Comparison of ENCODE assay signal across 28 cellular contexts in genomic region chr15:64513823-64514222, GRCh38. TPM values are rescaled to one million over a fixed set of nuclear protein-coding genes. Genes with fewer than 3 reads are reported as not detected.
DNase-seq lines count a peak whose midpoint lies in the region; ATAC-seq and TF ChIP-seq lines count a peak whose summit lies in the region.
"Had no signal": no experiment of that assay in that cellular context is flagged by ENCODE, and none has a peak within 500 bp of the region (broad histone marks: within the 10 kb centered on the region; RNA-seq: fewer than 3 reads in every experiment).

No MANE protein-coding gene starts in this region.

- POLR2A ChIA-PET in MCF 10A (lab: Yijun Ruan, JAX), result no interaction called here
- POLR2A ChIA-PET in activated CD4-positive, alpha-beta memory T cell treated with anti-CD3 and anti-CD28 coated beads, Interleukin-2, amount 10 ng/mL, durations not matched to agents 7 days and 5 days (lab: Charles Lee), result interaction anchor here (0.7 to 1.1 kb wide), 2 partner anchors 18 to 122 kb away, joined by 3 read pairs; no protein-coding TSS in a partner anchor

- H3K36me3 ChIP-seq in mammary epithelial cell (ENCODE audit: insufficient read depth, low read length), result peaks cover 1% of the 10 kb centered on the region
- peaks cover 0 to 81% of the 10 kb centered on the region in 2 donors for H3K36me3 ChIP-seq in neuronal stem cell (replicated peaks in 1 of 2; ENCODE audit: control insufficient read depth in 2 of 2, insufficient read depth in 2 of 2, low read length in 2 of 2)
- H3K36me3 ChIP-seq: cardiac muscle cell, tibial artery had no signal

- no peaks in the 10 kb centered on the region for H3K79me1 ChIP-seq in neuronal stem cell (ENCODE audit: low read depth, low read length)

- H3K9me3 Mint-ChIP-seq in MCF 10A (ENCODE audit: unreplicated experiment), result no peaks in the 10 kb centered on the region
- no peaks in the 10 kb centered on the region for H3K9me3 Mint-ChIP-seq in central memory CD8-positive, alpha-beta T cell
- no peaks in the 10 kb centered on the region for H3K9me3 Mint-ChIP-seq in stimulated activated memory B cell treated with anti-CD40 and anti-IgM and Interleukin-4, amounts not matched to agents 10 μg/mL and 1 μg/mL and 100 μg/mL, for 72 hours
- H3K9me3 Mint-ChIP-seq in activated CD4-positive, alpha-beta memory T cell treated with anti-CD3 and anti-CD28 coated beads, Interleukin-2, amount 10 ng/mL, durations not matched to agents 7 days and 5 days, result no peaks in the 10 kb centered on the region
- H3K9me3 Mint-ChIP-seq: activated CD4-positive, alpha-beta T cell treated with anti-CD3 and anti-CD28 coated beads, Interleukin-2, amount 10 ng/mL, durations not matched to agents 24 days and 14 days had no signal

- 94% methylated on average over 3 of the region's 3 CpGs for WGBS in mammary epithelial cell (ENCODE audit: low coverage, missing lambda C conversion rate)
- WGBS in neuronal stem cell (ENCODE audit: extremely low coverage in 2 of 2, insufficient read length in 2 of 2, insufficient replicate concordance in 1 of 2), 2 donors, result no CpG with 5 or more reads among the region's 3 CpGs

- H3K27me3 ChIP-seq in mammary epithelial cell (ENCODE audit: insufficient read depth, low read length) (no peaks in the 10 kb centered on the region), neuronal stem cell (ENCODE audit: control insufficient read depth in 3 of 3, insufficient read depth in 3 of 3, low read depth in 1 of 3, low read length in 3 of 3) (no peaks in the 10 kb centered on the region)
- H3K27me3 ChIP-seq: cardiac muscle cell, SJCRH30, tibial artery had no signal

- CTCF ChIA-PET in mammary epithelial cell (lab: Charles Lee; ENCODE audit: low non-redundant PET) (no interaction called here), MCF 10A (lab: Yijun Ruan, JAX) (interaction anchor here (0.6 to 1.4 kb wide), 7 partner anchors 19 to 231 kb away, joined by 3 to 5 read pairs (median 3); no protein-coding TSS in a partner anchor)
- CTCF ChIA-PET in activated CD4-positive, alpha-beta memory T cell treated with anti-CD3 and anti-CD28 coated beads, Interleukin-2, amount 10 ng/mL, durations not matched to agents 7 days and 5 days (lab: Charles Lee), result interaction anchor here (0.7 to 1.8 kb wide), 7 partner anchors 10 to 225 kb away, joined by 3 to 6 read pairs (median 3); no protein-coding TSS in a partner anchor

- H3K4me3 Mint-ChIP-seq in MCF 10A (ENCODE audit: unreplicated experiment) (no peak overlapping the region), T-helper 17 cell (no peak overlapping the region)
- H3K4me3 Mint-ChIP-seq in central memory CD8-positive, alpha-beta T cell, result no peak overlapping the region
- no peak overlapping the region for H3K4me3 Mint-ChIP-seq in stimulated activated memory B cell treated with anti-CD40 and anti-IgM and Interleukin-4, amounts not matched to agents 10 μg/mL and 1 μg/mL and 100 μg/mL, for 72 hours
- H3K4me3 Mint-ChIP-seq in activated CD4-positive, alpha-beta memory T cell treated with anti-CD3 and anti-CD28 coated beads, Interleukin-2, amount 10 ng/mL, durations not matched to agents 7 days and 5 days, result no peak overlapping the region

- H3K27me3 Mint-ChIP-seq in MCF 10A (ENCODE audit: insufficient read depth, unreplicated experiment) (no peaks in the 10 kb centered on the region), T-helper 17 cell (no peaks in the 10 kb centered on the region)
- H3K27me3 Mint-ChIP-seq in central memory CD8-positive, alpha-beta T cell, result no peaks in the 10 kb centered on the region
- H3K27me3 Mint-ChIP-seq in stimulated activated memory B cell treated with anti-CD40 and anti-IgM and Interleukin-4, amounts not matched to agents 10 μg/mL and 1 μg/mL and 100 μg/mL, for 72 hours, result no peaks in the 10 kb centered on the region
- H3K27me3 Mint-ChIP-seq in activated CD4-positive, alpha-beta memory T cell treated with anti-CD3 and anti-CD28 coated beads, Interleukin-2, amount 10 ng/mL, durations not matched to agents 7 days and 5 days, result no peaks in the 10 kb centered on the region
- H3K27me3 Mint-ChIP-seq: activated CD4-positive, alpha-beta T cell treated with anti-CD3 and anti-CD28 coated beads, Interleukin-2, amount 10 ng/mL, durations not matched to agents 24 days and 14 days had no signal

- dilution Hi-C loops in mammary epithelial cell (cut with HindIII; ENCODE audit: low sequenced_read_pairs), result no loop called here

- no peak overlapping the region for H2AK5ac ChIP-seq in neuronal stem cell (ENCODE audit: low read depth, low read length)

- no peak overlapping the region for H2BK15ac ChIP-seq in neuronal stem cell (ENCODE audit: low read length)

- no peaks in the 10 kb centered on the region for H4K20me1 ChIP-seq in mammary epithelial cell (ENCODE audit: insufficient read depth, low read length)

- H3K27ac Mint-ChIP-seq in MCF 10A (ENCODE audit: low read depth, unreplicated experiment) (no peak overlapping the region), T-helper 17 cell (peak overlapping the region; percentile 76)
- H3K27ac Mint-ChIP-seq in central memory CD8-positive, alpha-beta T cell (ENCODE audit: low read depth), result peak overlapping the region; percentile 47
- peak overlapping the region; percentile 15 for H3K27ac Mint-ChIP-seq in stimulated activated memory B cell treated with anti-CD40 and anti-IgM and Interleukin-4, amounts not matched to agents 10 μg/mL and 1 μg/mL and 100 μg/mL, for 72 hours
- no peak overlapping the region for H3K27ac Mint-ChIP-seq in activated CD4-positive, alpha-beta memory T cell treated with anti-CD3 and anti-CD28 coated beads, Interleukin-2, amount 10 ng/mL, durations not matched to agents 7 days and 5 days

- no peak overlapping the region for H3K18ac ChIP-seq in neuronal stem cell (ENCODE audit: low read length)

- H3K79me2 ChIP-seq in mammary epithelial cell (ENCODE audit: insufficient read depth, low read length), result peaks cover 82% of the 10 kb centered on the region

- H4K8ac ChIP-seq in neuronal stem cell (ENCODE audit: low read depth, low read length), result no peak overlapping the region

- no peak overlapping the region for H3K14ac ChIP-seq in neuronal stem cell (ENCODE audit: low read length)

- TF ChIP-seq CTCF in mammary epithelial cell (conservative IDR thresholded peaks at IDR 0.05 in 1 of 2, IDR thresholded peaks at IDR 0.05 in 1 of 2; ENCODE audit: extremely low read depth in 1 of 2, insufficient read depth in 1 of 2, low read depth in 1 of 2, low read length in 2 of 2), result no peak
- TF ChIP-seq CTCF in MCF 10A (IDR thresholded peaks at IDR 0.05; ENCODE audit: unreplicated experiment), result no peak

- no peak overlapping the region for H3K4ac ChIP-seq in neuronal stem cell (ENCODE audit: low read length)

- DNase-seq in mammary epithelial cell (no peak), MCF 10A (ENCODE audit: unreplicated experiment) (no peak), T-helper 17 cell (no peak), neuronal stem cell (ENCODE audit: low spot score) (no peak), left cardiac atrium (no peak)
- DNase-seq in central memory CD8-positive, alpha-beta T cell (ENCODE audit: low spot score in 2 of 2), result no peak
- no peak for DNase-seq in activated CD4-positive, alpha-beta memory T cell treated with anti-CD3 and anti-CD28 coated beads, Interleukin-2, amount 10 ng/mL, durations not matched to agents 7 days and 5 days
- DNase-seq: activated CD4-positive, alpha-beta T cell treated with anti-CD3 and anti-CD28 coated beads, Interleukin-2, amount 10 ng/mL, durations not matched to agents 24 days and 14 days; activated CD8-positive, alpha-beta memory T cell treated with anti-CD3 and anti-CD28 coated beads, Interleukin-2, amount 50 U/mL, for 4 hours; activated effector memory CD4-positive, alpha-beta T cell treated with anti-CD3 and anti-CD28 coated beads, Interleukin-2, amount 50 U/mL, for 16 hours; aorta; C1 segment of cervical spinal cord; EL; HCEC 1CT; mesenchymal stem cell; NCI-H1105; NCI-H1930; NCI-H2227 treated with DMSO at 0.1 percent for 48 hours; NCI-H69; right cardiac atrium; SJCRH30; stimulated activated CD4-positive, alpha-beta T cell treated with anti-CD3 and anti-CD28 coated beads, Interleukin-12 subunit alpha, Interleukin-12 subunit beta, amount 100 ng/mL, for 4 hours; stimulated activated CD4-positive, alpha-beta T cell treated with anti-CD3 and anti-CD28 coated beads, Interleukin-4, amount 100 ng/mL, for 24 hours; stimulated activated naive CD4-positive, alpha-beta T cell treated with Interleukin-2 at 50 U/mL for 16 hours; tibial artery had no signal

- H3K36me3 Mint-ChIP-seq in MCF 10A (ENCODE audit: insufficient read depth, unreplicated experiment) (peaks cover 11% of the 10 kb centered on the region), T-helper 17 cell (ENCODE audit: low read depth) (no peaks in the 10 kb centered on the region)
- H3K36me3 Mint-ChIP-seq in central memory CD8-positive, alpha-beta T cell (ENCODE audit: insufficient read depth), result peaks cover 6% of the 10 kb centered on the region
- H3K36me3 Mint-ChIP-seq in stimulated activated memory B cell treated with anti-CD40 and anti-IgM and Interleukin-4, amounts not matched to agents 10 μg/mL and 1 μg/mL and 100 μg/mL, for 72 hours, result peaks cover 28% of the 10 kb centered on the region
- peaks cover 10% of the 10 kb centered on the region for H3K36me3 Mint-ChIP-seq in activated CD4-positive, alpha-beta memory T cell treated with anti-CD3 and anti-CD28 coated beads, Interleukin-2, amount 10 ng/mL, durations not matched to agents 7 days and 5 days (ENCODE audit: low read depth)

- no peak overlapping the region for H4K91ac ChIP-seq in neuronal stem cell (ENCODE audit: low read depth, low read length, poor library complexity)

- no peak overlapping the region for H2BK12ac ChIP-seq in neuronal stem cell (ENCODE audit: low read length)

- ATAC-seq in T-helper 17 cell (no peak), left cardiac atrium (no peak)
- ATAC-seq in central memory CD8-positive, alpha-beta T cell (replicated peaks; ENCODE audit: extremely low read depth, poor library complexity, severe bottlenecking), result no peak
- ATAC-seq in stimulated activated memory B cell treated with anti-CD40 and anti-IgM and Interleukin-4, amounts not matched to agents 10 μg/mL and 1 μg/mL and 100 μg/mL, for 72 hours, result no peak
- ATAC-seq: right cardiac atrium had no signal

- H3K9ac ChIP-seq in mammary epithelial cell (ENCODE audit: insufficient read depth, low read length) (no peak overlapping the region), neuronal stem cell (ENCODE audit: low read depth, low read length, poor library complexity) (no peak overlapping the region)
- H3K9ac ChIP-seq: parathyroid adenoma had no signal

- no peak overlapping the region for H3K23ac ChIP-seq in neuronal stem cell (ENCODE audit: low read depth, low read length, poor library complexity)

- H3K4me1 ChIP-seq in mammary epithelial cell (ENCODE audit: insufficient read depth, low read length) (peaks cover 13% of the 10 kb centered on the region), neuronal stem cell (ENCODE audit: control insufficient read depth in 2 of 2, insufficient read depth in 1 of 2, low read depth in 1 of 2, low read length in 2 of 2) (no peaks in the 10 kb centered on the region)
- H3K4me1 ChIP-seq: SJCRH30 had no signal

- H3K4me1 Mint-ChIP-seq in MCF 10A (ENCODE audit: insufficient read depth, unreplicated experiment) (peaks cover 10% of the 10 kb centered on the region), T-helper 17 cell (peaks cover 32% of the 10 kb centered on the region)
- peaks cover 32% of the 10 kb centered on the region for H3K4me1 Mint-ChIP-seq in central memory CD8-positive, alpha-beta T cell
- H3K4me1 Mint-ChIP-seq in stimulated activated memory B cell treated with anti-CD40 and anti-IgM and Interleukin-4, amounts not matched to agents 10 μg/mL and 1 μg/mL and 100 μg/mL, for 72 hours, result peaks cover 32% of the 10 kb centered on the region
- peaks cover 22% of the 10 kb centered on the region for H3K4me1 Mint-ChIP-seq in activated CD4-positive, alpha-beta memory T cell treated with anti-CD3 and anti-CD28 coated beads, Interleukin-2, amount 10 ng/mL, durations not matched to agents 7 days and 5 days

- in situ Hi-C loops in mammary epithelial cell (cut with MboI; ENCODE audit: low sequenced_read_pairs in 2 of 2), result no loop called here

- intact Hi-C loops in mammary epithelial cell (cut with micrococcal nuclease), result no loop called here
- intact Hi-C loops in MCF 10A (cut with micrococcal nuclease), result no loop called here
- intact Hi-C loops in left cardiac atrium (cut with DNase I), result no loop called here

- no peak overlapping the region for H2AFZ ChIP-seq in mammary epithelial cell (ENCODE audit: low read depth, low read length)
- H2AFZ ChIP-seq in neuronal stem cell (ENCODE audit: low read length), result no peak overlapping the region
- H2AFZ ChIP-seq: parathyroid adenoma had no signal

- H3K4me3 ChIP-seq in mammary epithelial cell (replicated peaks in 1 of 3; ENCODE audit: insufficient read depth in 1 of 3, low read depth in 2 of 3, low read length in 3 of 3) (no peak overlapping the region), neuronal stem cell (ENCODE audit: low read length in 2 of 2) (no peak overlapping the region)
- H3K4me3 ChIP-seq: cardiac muscle cell, SJCRH30, tibial artery had no signal

- H3K9me3 ChIP-seq in mammary epithelial cell (replicated peaks; ENCODE audit: insufficient read depth, low read length) (no peaks in the 10 kb centered on the region), T-helper 17 cell (ENCODE audit: control insufficient read depth, low read length, poor library complexity, severe bottlenecking) (no peaks in the 10 kb centered on the region), neuronal stem cell (replicated peaks in 1 of 2; ENCODE audit: control insufficient read depth in 2 of 2, insufficient read depth in 1 of 2, low read depth in 1 of 2, low read length in 2 of 2) (no peaks in the 10 kb centered on the region)
- H3K9me3 ChIP-seq: SJCRH30, tibial artery had no signal

- no peak overlapping the region for H3K27ac ChIP-seq in mammary epithelial cell (ENCODE audit: insufficient read depth, low read depth, low read length)
- no peak overlapping the region for H3K27ac ChIP-seq in neuronal stem cell (replicated peaks; ENCODE audit: low read length)
- H3K27ac ChIP-seq: cardiac muscle cell, parathyroid adenoma, SJCRH30, tibial artery had no signal

- no peak overlapping the region for H2BK120ac ChIP-seq in neuronal stem cell (ENCODE audit: low read depth, low read length)

- H3K4me2 ChIP-seq in mammary epithelial cell (ENCODE audit: insufficient read depth, low read depth, low read length), result peak overlapping the region; percentile 13
- H3K4me2 ChIP-seq in neuronal stem cell (ENCODE audit: insufficient read depth, low read length, poor library complexity, severe bottlenecking), result no peak overlapping the region

- BruUV-seq in mammary epithelial cell (replicated peaks; lab: Mats Ljungman, UMichigan), result no TSS peak
- no TSS peak for BruUV-seq in MCF 10A (replicated peaks; lab: Mats Ljungman, UMichigan)

- H2BK5ac ChIP-seq in neuronal stem cell (ENCODE audit: low read length), result no peak overlapping the region

RNA-seq across cellular contexts. Expression of gene ZNF609, which starts 53.4 kb away (rescaled TPM):
- total RNA-seq in mammary epithelial cell (10 to 100 TPM; 24.3 to 38.1 TPM), MCF 10A (2022) (45.0 and 49.0 TPM in 2 replicates), T-helper 17 cell (10 to 100 TPM; 37.6 to 43.2 TPM), left cardiac atrium (10 to 100 TPM; 17.5 to 18.1 TPM)
- polyA plus RNA-seq in mammary epithelial cell, result 13.3 TPM
- 132 TPM for polyA minus RNA-seq in mammary epithelial cell
- 19.3 TPM for polyA plus RNA-seq in neuronal stem cell (2013, experiment 1 of 2)
- polyA plus RNA-seq in neuronal stem cell (2013, experiment 2 of 2), result 20.0 TPM
- 10 to 100 TPM; 30.0 to 34.1 TPM for total RNA-seq in activated CD4-positive, alpha-beta memory T cell treated with anti-CD3 and anti-CD28 coated beads, Interleukin-2, amount 10 ng/mL, durations not matched to agents 7 days and 5 days

Comparison
In these comparisons a context has a peak if more than half of its experiments do, and no peak if none do; other contexts are left out.
1. H3K27ac Mint-ChIP-seq: peak in T-helper 17 cell (single experiment), central memory CD8-positive, alpha-beta T cell (single experiment) and stimulated activated memory B cell treated with anti-CD40 and anti-IgM and Interleukin-4, amounts not matched to agents 10 μg/mL and 1 μg/mL and 100 μg/mL, for 72 hours (single experiment); none in MCF 10A (single experiment) and activated CD4-positive, alpha-beta memory T cell treated with anti-CD3 and anti-CD28 coated beads, Interleukin-2, amount 10 ng/mL, durations not matched to agents 7 days and 5 days (single experiment).